Comparison of ENCODE assay signal across 8 cellular contexts in the genomic region with DNA sequence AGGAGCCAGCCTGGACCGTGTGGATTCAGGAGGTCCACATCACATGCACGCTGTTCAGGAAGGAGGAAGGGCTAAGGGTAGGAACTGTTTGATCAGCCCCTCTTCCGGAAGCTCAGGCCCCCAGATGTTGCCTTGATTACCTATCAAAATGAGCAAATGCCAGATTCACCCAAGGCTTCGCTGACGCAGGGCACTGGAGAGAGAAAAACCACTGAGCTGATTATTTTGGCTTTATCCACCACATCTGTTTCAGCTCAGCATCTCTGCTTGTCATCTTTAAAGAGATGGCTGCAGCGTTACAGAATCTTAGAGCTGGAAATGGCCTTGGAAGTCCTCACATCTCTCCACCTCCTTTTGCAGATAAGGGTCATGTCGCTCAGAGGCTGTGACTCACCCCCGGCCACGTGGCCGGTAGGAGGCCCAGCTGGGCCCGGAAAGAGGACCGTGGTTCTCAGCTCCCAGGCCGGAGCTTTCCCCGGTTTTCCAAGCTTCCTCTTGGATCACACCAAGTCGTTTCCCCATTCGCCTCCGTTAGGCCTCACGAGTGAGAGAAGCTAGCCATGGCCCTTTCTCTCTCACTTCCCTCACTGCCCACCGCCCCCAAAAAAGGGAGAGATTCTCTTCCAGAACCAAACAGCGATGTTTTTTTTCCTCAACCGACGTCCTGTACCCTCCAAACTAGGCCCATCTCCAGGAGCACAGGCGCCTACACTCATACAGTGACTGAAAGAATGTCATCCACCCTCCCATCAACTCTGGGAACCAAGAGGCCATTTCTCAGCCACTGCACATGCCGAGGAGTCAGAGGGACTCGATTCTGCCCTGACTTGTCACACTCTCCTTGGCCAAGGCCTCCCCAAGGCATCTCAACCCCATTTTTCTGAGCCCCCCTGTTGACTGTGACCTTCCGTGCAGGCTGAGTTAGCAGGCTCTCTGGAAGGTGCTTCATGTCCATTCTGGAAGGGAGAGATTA. TPM values are rescaled to one million over a fixed set of nuclear protein-coding genes. Genes with fewer than 3 reads are reported as not detected.
DNase-seq lines count a peak whose midpoint lies in the region; ATAC-seq and TF ChIP-seq lines count a peak whose summit lies in the region.

No MANE protein-coding gene starts in this region.

- no peak overlapping the region for H3K4me3 Mint-ChIP-seq in activated CD4-positive, alpha-beta T cell treated with anti-CD3 and anti-CD28 coated beads, Interleukin-2, amount 10 ng/mL, durations not matched to agents 7 days and 5 days

- H3K9ac ChIP-seq in HCT116 (ENCODE audit: low read length) (peak overlapping the region; percentile 80), subcutaneous abdominal adipose tissue (ENCODE audit: low read length in 5 of 5) (no peak overlapping the region)

- peaks cover 3% of the 10 kb centered on the region for H3K36me3 Mint-ChIP-seq in activated CD4-positive, alpha-beta T cell treated with anti-CD3 and anti-CD28 coated beads, Interleukin-2, amount 10 ng/mL, durations not matched to agents 7 days and 5 days (ENCODE audit: low read depth)

- no peak for TF ChIP-seq POLR2A in HCT116 (IDR thresholded peaks at IDR 0.05; ENCODE audit: borderline replicate concordance, extremely low read depth, insufficient read depth, insufficient read length)

- POLR2A ChIA-PET in HCT116 (lab: Charles Lee), result interaction anchor here (0.7 to 7.5 kb wide), 24 partner anchors 11 to 215 kb away, joined by 3 to 61 read pairs (median 5); no protein-coding TSS in a partner anchor
- POLR2A ChIA-PET in activated CD4-positive, alpha-beta T cell treated with anti-CD3 and anti-CD28 coated beads, Interleukin-2, amount 10 ng/mL, durations not matched to agents 7 days and 5 days (lab: Charles Lee), result interaction anchor here (0.6 kb wide), 1 partner anchor 188 kb away, joined by 3 read pairs; the partner anchor contains the start of gene SEC14L2

- RAD21 ChIA-PET in HCT116 (lab: Charles Lee; ENCODE audit: low non-redundant PET in 1 of 2, low total read pairs in 2 of 2, uncharacterized antibody in 2 of 2, unreplicated experiment in 2 of 2), result interaction anchor here (0.7 to 1.2 kb wide), 3 partner anchors 43 to 148 kb away, joined by 3 to 4 read pairs (median 4); partner anchors contain the start of genes CCDC157 (in 1 of the 2) and SF3A1 (in 1 of the 2)

- H3K4me3 ChIP-seq in HCT116 (replicated peaks in 1 of 2; ENCODE audit: low read depth in 1 of 2, low read length in 2 of 2) (no peak overlapping the region), subcutaneous abdominal adipose tissue (ENCODE audit: low read depth in 1 of 5, low read length in 5 of 5) (no peak overlapping the region)

- H3K4me1 Mint-ChIP-seq in activated CD4-positive, alpha-beta T cell treated with anti-CD3 and anti-CD28 coated beads, Interleukin-2, amount 10 ng/mL, durations not matched to agents 7 days and 5 days, result peaks cover 46% of the 10 kb centered on the region

- H3K27me3 ChIP-seq in HCT116 (ENCODE audit: insufficient read depth, low read length) (no peaks in the 10 kb centered on the region), subcutaneous abdominal adipose tissue (ENCODE audit: control insufficient read depth in 5 of 5, insufficient read depth in 4 of 5, low read length in 5 of 5) (peaks cover 0 to 46% (median 15%) of the 10 kb centered on the region in 5 donors)

- no peaks in the 10 kb centered on the region for H4K20me1 ChIP-seq in HCT116 (ENCODE audit: insufficient read depth)

- H3K4me1 ChIP-seq in HCT116 (ENCODE audit: control insufficient read depth in 1 of 2, insufficient read depth in 2 of 2, low read length in 2 of 2), result peaks cover 90 to 99% of the 10 kb centered on the region in 2 experiments
- peaks cover 19 to 52% (median 44%) of the 10 kb centered on the region in 5 donors for H3K4me1 ChIP-seq in subcutaneous abdominal adipose tissue (ENCODE audit: control insufficient read depth in 5 of 5, insufficient read depth in 5 of 5, low read length in 5 of 5)

- no peaks in the 10 kb centered on the region for H3K79me2 ChIP-seq in HCT116 (ENCODE audit: insufficient read depth, low read length)

- H3K9me3 Mint-ChIP-seq in activated CD4-positive, alpha-beta T cell treated with anti-CD3 and anti-CD28 coated beads, Interleukin-2, amount 10 ng/mL, durations not matched to agents 7 days and 5 days, result no peaks in the 10 kb centered on the region

- DNase-seq in HCT116 (ENCODE audit: low read depth, low spot score) (no peak), iris pigment epithelial cell (ENCODE audit: low read depth) (peak; percentile 87), DMS153 (lab: John Stamatoyannopoulos, UW) (no peak), NCI-H1092 treated with DMSO at 0.1 percent for 48 hours (lab: John Stamatoyannopoulos, UW) (no peak)
- DNase-seq in activated CD4-positive, alpha-beta T cell treated with anti-CD3 and anti-CD28 coated beads, Interleukin-2, amount 10 ng/mL, durations not matched to agents 7 days and 5 days, result no peak

- no peak for TF ChIP-seq CTCF in HCT116 (IDR thresholded peaks at IDR 0.05 in 2 of 3, conservative IDR thresholded peaks at IDR 0.05 in 1 of 3; ENCODE audit: borderline replicate concordance in 1 of 3, insufficient read depth in 1 of 3, low read depth in 2 of 3, low read length in 2 of 3)

- no peak for ATAC-seq in HCT116
- ATAC-seq in GM18858 (IDR thresholded peaks at IDR 0.05; ENCODE audit: unreplicated experiment), result no peak

- intact Hi-C loops in HCT116 (cut with micrococcal nuclease), result no loop called here

- no peaks in the 10 kb centered on the region for H3K27me3 Mint-ChIP-seq in activated CD4-positive, alpha-beta T cell treated with anti-CD3 and anti-CD28 coated beads, Interleukin-2, amount 10 ng/mL, durations not matched to agents 7 days and 5 days

- no peaks in the 10 kb centered on the region for H3K9me2 ChIP-seq in HCT116 (ENCODE audit: insufficient read depth)

- 45 to 61% (median 52%) methylated on average over 26 of the region's 26 CpGs for WGBS in adipose tissue, 3 donors

- no peaks in the 10 kb centered on the region for H3K9me3 ChIP-seq in HCT116 (ENCODE audit: control insufficient read depth in 1 of 2, insufficient read depth in 1 of 2, low read depth in 1 of 2, low read length in 2 of 2)
- no peaks in the 10 kb centered on the region for H3K9me3 ChIP-seq in subcutaneous abdominal adipose tissue (ENCODE audit: control insufficient read depth in 5 of 5, low read length in 5 of 5)

- H2AFZ ChIP-seq in HCT116 (ENCODE audit: low read depth, low read length, poor library complexity, severe bottlenecking), result no peak overlapping the region

- H3K27ac Mint-ChIP-seq in activated CD4-positive, alpha-beta T cell treated with anti-CD3 and anti-CD28 coated beads, Interleukin-2, amount 10 ng/mL, durations not matched to agents 7 days and 5 days, result no peak overlapping the region

- CTCF ChIA-PET in HCT116 (lab: Charles Lee), result no interaction called here
- CTCF ChIA-PET in activated CD4-positive, alpha-beta T cell treated with anti-CD3 and anti-CD28 coated beads, Interleukin-2, amount 10 ng/mL, durations not matched to agents 7 days and 5 days (lab: Charles Lee), result interaction anchor here (0.6 to 1.4 kb wide), 3 partner anchors 12 to 594 kb away, joined by 4 to 6 read pairs (median 5); no protein-coding TSS in a partner anchor

- TF ChIP-seq RAD21 in HCT116 (IDR thresholded peaks at IDR 0.05; ENCODE audit: low read depth), result no peak

- BruUV-seq in HCT116 (replicated peaks; lab: Mats Ljungman, UMichigan), result no TSS peak

- H3K27ac ChIP-seq in HCT116 (ENCODE audit: low read depth, low read length) (peak overlapping the region; percentile 96), adipose tissue (ENCODE audit: low read depth, low read length) (peak overlapping the region; percentile 6), subcutaneous abdominal adipose tissue (ENCODE audit: low read depth, low read length) (peak overlapping the region; percentile 77)

- H3K4me2 ChIP-seq in HCT116 (ENCODE audit: low read length), result peak overlapping the region; percentile 64

- no peaks in the 10 kb centered on the region for H3K36me3 ChIP-seq in HCT116 (ENCODE audit: control insufficient read depth in 1 of 2, insufficient read depth in 2 of 2, low read length in 2 of 2)
- no peaks in the 10 kb centered on the region for H3K36me3 ChIP-seq in subcutaneous abdominal adipose tissue (ENCODE audit: control insufficient read depth in 5 of 5, insufficient read depth in 5 of 5, low read length in 5 of 5)

TF ChIP-seq in HCT116, 20 proteins besides CTCF, POLR2A, EP300 and RAD21:
- TF ChIP-seq CEBPB (IDR thresholded peaks at IDR 0.05; ENCODE audit: low read depth) (no peak), CBX3 (IDR thresholded peaks at IDR 0.05; ENCODE audit: low read depth) (no peak), POLR2AphosphoS5 (IDR thresholded peaks at IDR 0.05; ENCODE audit: low read depth, low read length) (peak; percentile 44), TCF7L2 (IDR thresholded peaks at IDR 0.05; ENCODE audit: borderline replicate concordance, extremely low read depth, insufficient read depth, insufficient read length) (peak; percentile 37), YY1 (IDR thresholded peaks at IDR 0.05; ENCODE audit: extremely low read depth, insufficient replicate concordance, low read depth, low read length) (peak; percentile 22), ZFX (IDR thresholded peaks at IDR 0.05) (peak; percentile 56)

RNA-seq across cellular contexts. Expression of gene LIF, which starts 37.6 kb away (rescaled TPM):
- 75.4 TPM for total RNA-seq in HCT116 (2021; ENCODE audit: unreplicated experiment)
- 105 and 129 TPM in 2 replicates for polyA plus RNA-seq in HCT116 (2012)
- 100 to 1,000 TPM in 1 of 3 donors, 1 to 10 TPM in 1, under 1 TPM in 1; 0.60 to 117 (median 4.5) TPM for polyA plus RNA-seq in adipose tissue
- 100 to 1,000 TPM; 102 to 103 TPM for total RNA-seq in activated CD4-positive, alpha-beta T cell treated with anti-CD3 and anti-CD28 coated beads, Interleukin-2, amount 10 ng/mL, durations not matched to agents 7 days and 5 days

RNA-seq across cellular contexts. Expression of gene OSM, which starts 57.7 kb away (rescaled TPM):
- total RNA-seq in HCT116 (2021; ENCODE audit: unreplicated experiment), result not detected
- 0.04 and 0.05 TPM in 2 replicates for polyA plus RNA-seq in HCT116 (2012)
- 10 to 100 TPM in 1 of 3 donors, 1 to 10 TPM in 1, under 1 TPM in 1; 0.45 to 14.7 (median 7.7) TPM for polyA plus RNA-seq in adipose tissue
- 10 to 100 TPM; 74.7 to 80.5 TPM for total RNA-seq in activated CD4-positive, alpha-beta T cell treated with anti-CD3 and anti-CD28 coated beads, Interleukin-2, amount 10 ng/mL, durations not matched to agents 7 days and 5 days

Comparison
In these comparisons a context has a peak if more than half of its experiments do, and no peak if none do; other contexts are left out.
1. H3K27ac ChIP-seq: peak in every context shown above with its lines; median percentile 96 in HCT116; 77 in subcutaneous abdominal adipose tissue; 6 in adipose tissue.
2. RNA of gene OSM, which starts 57.7 kb away (total RNA-seq): 74.7 to 80.5 TPM in activated CD4-positive, alpha-beta T cell treated with anti-CD3 and anti-CD28 coated beads, Interleukin-2, amount 10 ng/mL, durations not matched to agents 7 days and 5 days; not detected in HCT116 (single experiment); every median in the first group is over 10 times any median in the second.